ENCODE assay signal across 1 cellular context in the genomic region with DNA sequence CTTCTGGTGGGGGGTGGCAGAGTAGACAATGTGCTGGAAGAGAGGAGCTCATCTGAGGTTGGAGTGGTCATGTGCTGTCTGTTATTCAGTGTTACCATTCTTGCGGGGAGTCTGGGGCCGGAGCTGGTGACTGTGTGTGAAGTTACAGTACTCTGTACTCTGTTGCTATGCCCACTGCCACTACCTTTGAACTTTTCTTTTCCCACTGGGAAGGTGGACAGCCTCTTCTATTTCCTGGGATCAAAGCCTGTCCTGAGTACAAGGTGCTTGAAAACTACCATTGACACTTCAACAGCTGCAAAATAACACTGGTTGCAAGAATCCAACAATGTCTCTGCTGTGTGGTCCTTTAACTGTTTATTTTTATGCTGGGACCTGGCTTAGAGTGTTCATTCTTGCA.
TF ChIP-seq lines count a peak whose summit lies in the region.

No MANE protein-coding gene starts in this region.

TF ChIP-seq in HepG2, 621 proteins besides CTCF, POLR2A, EP300 and RAD21 (continued from another document and continues in another):
- TF ChIP-seq POLR2AphosphoS5 (IDR thresholded peaks at IDR 0.05; ENCODE audit: low read depth, low read length) (no peak), ZNF235 (CRISPR knock-in tag; IDR thresholded peaks at IDR 0.05; ENCODE audit: borderline replicate concordance) (no peak), RFX3 (CRISPR knock-in tag; IDR thresholded peaks at IDR 0.05) (0 out of 2 replicates have a peak, but pooled peaks have one; percentile 52), HNRNPH1 (optimal IDR thresholded peaks at IDR 0.05; ENCODE audit: low read depth, low read length) (no peak), THAP11 (CRISPR knock-in tag; IDR thresholded peaks at IDR 0.05) (no peak), ARID2 (CRISPR knock-in tag; IDR thresholded peaks at IDR 0.05; ENCODE audit: borderline replicate concordance) (no peak), PPARG (CRISPR knock-in tag; conservative IDR thresholded peaks at IDR 0.05) (peak; percentile 37; the same call in 1 of the 2 replicates), STAG1 (CRISPR knock-in tag; IDR thresholded peaks at IDR 0.05) (peak; percentile 11; the same call in 1 of the 2 replicates), MXI1 (IDR thresholded peaks at IDR 0.05; ENCODE audit: borderline replicate concordance, low read depth, low read length) (peak; percentile 48; the same call in 1 of the 3 replicates), ZFP36L2 (CRISPR knock-in tag; IDR thresholded peaks at IDR 0.05) (no peak), ZMYM4 (CRISPR knock-in tag; IDR thresholded peaks at IDR 0.05) (peak; percentile 71; the same call in 1 of the 2 replicates), EZH2 (conservative IDR thresholded peaks at IDR 0.05; ENCODE audit: low read depth, low read length) (no peak), RCOR2 (CRISPR knock-in tag; IDR thresholded peaks at IDR 0.05) (peak; percentile 48), FOXP1 (IDR thresholded peaks at IDR 0.05) (no peak), FOXP1 (CRISPR knock-in tag; IDR thresholded peaks at IDR 0.05) (peak; percentile 62; the same call in 1 of the 2 replicates), GATAD1 (CRISPR knock-in tag; IDR thresholded peaks at IDR 0.05) (no peak), ZNF878 (CRISPR knock-in tag; IDR thresholded peaks at IDR 0.05) (no peak), HCFC1 (IDR thresholded peaks at IDR 0.05; ENCODE audit: low read depth, low read length) (no peak), PHF21A (CRISPR knock-in tag; IDR thresholded peaks at IDR 0.05) (peak; percentile 82), ZBTB8A (CRISPR knock-in tag; IDR thresholded peaks at IDR 0.05; ENCODE audit: borderline replicate concordance, low read depth) (no peak), SALL1 (CRISPR knock-in tag; IDR thresholded peaks at IDR 0.05) (peak; percentile 63; the same call in 1 of the 2 replicates), MTF1 (CRISPR knock-in tag; IDR thresholded peaks at IDR 0.05) (no peak), ZNF317 (CRISPR knock-in tag; IDR thresholded peaks at IDR 0.05) (0 out of 2 replicates have a peak, but pooled peaks have one; percentile 28), GFI1 (CRISPR knock-in tag; IDR thresholded peaks at IDR 0.05; ENCODE audit: borderline replicate concordance) (no peak; the same call in 1 of the 2 replicates), ZNF570 (CRISPR knock-in tag; IDR thresholded peaks at IDR 0.05; ENCODE audit: borderline replicate concordance) (no peak), TCF7L2 (IDR thresholded peaks at IDR 0.05; ENCODE audit: low read depth, low read length) (peak; percentile 51; the same call in 1 of the 2 replicates), ZNF546 (CRISPR knock-in tag; conservative IDR thresholded peaks at IDR 0.05) (no peak), ZNF331 (CRISPR knock-in tag; IDR thresholded peaks at IDR 0.05) (peak; percentile 75), ZNF607 (CRISPR knock-in tag; IDR thresholded peaks at IDR 0.05; ENCODE audit: borderline replicate concordance) (0 out of 2 replicates have a peak, but pooled peaks have one; percentile 24), ELF4 (CRISPR knock-in tag; IDR thresholded peaks at IDR 0.05; ENCODE audit: borderline replicate concordance) (no peak), ZNF703 (CRISPR knock-in tag; IDR thresholded peaks at IDR 0.05; ENCODE audit: borderline replicate concordance) (no peak), ZNF205 (CRISPR knock-in tag; IDR thresholded peaks at IDR 0.05) (no peak), NCOA2 (CRISPR knock-in tag; IDR thresholded peaks at IDR 0.05) (peak; percentile 13; the same call in 1 of the 2 replicates), BCL6 (CRISPR knock-in tag; IDR thresholded peaks at IDR 0.05) (0 out of 2 replicates have a peak, but pooled peaks have one; percentile 26), IRX3 (CRISPR knock-in tag; IDR thresholded peaks at IDR 0.05; ENCODE audit: borderline replicate concordance, low read depth) (no peak), DPF2 (CRISPR knock-in tag; IDR thresholded peaks at IDR 0.05; ENCODE audit: borderline replicate concordance, low read depth) (peak; percentile 74; the same call in 1 of the 2 replicates), KDM6A (CRISPR knock-in tag; IDR thresholded peaks at IDR 0.05; ENCODE audit: low read depth) (peak; percentile 64; the same call in 1 of the 2 replicates), ZNF713 (CRISPR knock-in tag; IDR thresholded peaks at IDR 0.05) (no peak)
- TF ChIP-seq, protein P1, sequence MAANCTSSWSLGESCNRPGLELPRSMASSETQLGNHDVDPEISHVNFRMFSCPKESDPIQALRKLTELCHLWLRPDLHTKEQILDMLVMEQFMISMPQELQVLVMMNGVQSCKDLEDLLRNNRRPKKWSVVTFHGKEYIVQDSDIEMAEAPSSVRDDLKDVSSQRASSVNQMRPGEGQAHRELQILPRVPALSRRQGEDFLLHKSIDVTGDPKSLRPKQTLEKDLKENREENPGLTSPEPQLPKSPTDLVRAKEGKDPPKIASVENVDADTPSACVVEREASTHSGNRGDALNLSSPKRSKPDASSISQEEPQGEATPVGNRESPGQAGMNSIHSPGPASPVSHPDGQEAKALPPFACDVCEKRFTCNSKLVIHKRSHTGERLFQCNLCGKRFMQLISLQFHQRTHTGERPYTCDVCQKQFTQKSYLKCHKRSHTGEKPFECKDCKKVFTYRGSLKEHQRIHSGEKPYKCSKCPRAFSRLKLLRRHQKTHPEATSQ (CRISPR knock-in tag; IDR thresholded peaks at IDR 0.05; ENCODE audit: borderline replicate concordance) = no peak
- TF ChIP-seq, protein P2, sequence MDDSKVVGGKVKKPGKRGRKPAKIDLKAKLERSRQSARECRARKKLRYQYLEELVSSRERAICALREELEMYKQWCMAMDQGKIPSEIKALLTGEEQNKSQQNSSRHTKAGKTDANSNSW (CRISPR knock-in tag; IDR thresholded peaks at IDR 0.05; ENCODE audit: borderline replicate concordance) = no peak
- TF ChIP-seq, protein P3, sequence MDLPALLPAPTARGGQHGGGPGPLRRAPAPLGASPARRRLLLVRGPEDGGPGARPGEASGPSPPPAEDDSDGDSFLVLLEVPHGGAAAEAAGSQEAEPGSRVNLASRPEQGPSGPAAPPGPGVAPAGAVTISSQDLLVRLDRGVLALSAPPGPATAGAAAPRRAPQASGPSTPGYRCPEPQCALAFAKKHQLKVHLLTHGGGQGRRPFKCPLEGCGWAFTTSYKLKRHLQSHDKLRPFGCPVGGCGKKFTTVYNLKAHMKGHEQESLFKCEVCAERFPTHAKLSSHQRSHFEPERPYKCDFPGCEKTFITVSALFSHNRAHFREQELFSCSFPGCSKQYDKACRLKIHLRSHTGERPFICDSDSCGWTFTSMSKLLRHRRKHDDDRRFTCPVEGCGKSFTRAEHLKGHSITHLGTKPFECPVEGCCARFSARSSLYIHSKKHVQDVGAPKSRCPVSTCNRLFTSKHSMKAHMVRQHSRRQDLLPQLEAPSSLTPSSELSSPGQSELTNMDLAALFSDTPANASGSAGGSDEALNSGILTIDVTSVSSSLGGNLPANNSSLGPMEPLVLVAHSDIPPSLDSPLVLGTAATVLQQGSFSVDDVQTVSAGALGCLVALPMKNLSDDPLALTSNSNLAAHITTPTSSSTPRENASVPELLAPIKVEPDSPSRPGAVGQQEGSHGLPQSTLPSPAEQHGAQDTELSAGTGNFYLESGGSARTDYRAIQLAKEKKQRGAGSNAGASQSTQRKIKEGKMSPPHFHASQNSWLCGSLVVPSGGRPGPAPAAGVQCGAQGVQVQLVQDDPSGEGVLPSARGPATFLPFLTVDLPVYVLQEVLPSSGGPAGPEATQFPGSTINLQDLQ (CRISPR knock-in tag; IDR thresholded peaks at IDR 0.05) = no peak
- TF ChIP-seq, protein P4, sequence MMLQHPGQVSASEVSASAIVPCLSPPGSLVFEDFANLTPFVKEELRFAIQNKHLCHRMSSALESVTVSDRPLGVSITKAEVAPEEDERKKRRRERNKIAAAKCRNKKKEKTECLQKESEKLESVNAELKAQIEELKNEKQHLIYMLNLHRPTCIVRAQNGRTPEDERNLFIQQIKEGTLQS (CRISPR knock-in tag; IDR thresholded peaks at IDR 0.05) = no peak
- TF ChIP-seq, protein P5, sequence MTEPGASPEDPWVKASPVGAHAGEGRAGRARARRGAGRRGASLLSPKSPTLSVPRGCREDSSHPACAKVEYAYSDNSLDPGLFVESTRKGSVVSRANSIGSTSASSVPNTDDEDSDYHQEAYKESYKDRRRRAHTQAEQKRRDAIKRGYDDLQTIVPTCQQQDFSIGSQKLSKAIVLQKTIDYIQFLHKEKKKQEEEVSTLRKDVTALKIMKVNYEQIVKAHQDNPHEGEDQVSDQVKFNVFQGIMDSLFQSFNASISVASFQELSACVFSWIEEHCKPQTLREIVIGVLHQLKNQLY (CRISPR knock-in tag; IDR thresholded peaks at IDR 0.05) = peak; percentile 49; the same call in 1 of the 2 replicates
- TF ChIP-seq, protein P6, sequence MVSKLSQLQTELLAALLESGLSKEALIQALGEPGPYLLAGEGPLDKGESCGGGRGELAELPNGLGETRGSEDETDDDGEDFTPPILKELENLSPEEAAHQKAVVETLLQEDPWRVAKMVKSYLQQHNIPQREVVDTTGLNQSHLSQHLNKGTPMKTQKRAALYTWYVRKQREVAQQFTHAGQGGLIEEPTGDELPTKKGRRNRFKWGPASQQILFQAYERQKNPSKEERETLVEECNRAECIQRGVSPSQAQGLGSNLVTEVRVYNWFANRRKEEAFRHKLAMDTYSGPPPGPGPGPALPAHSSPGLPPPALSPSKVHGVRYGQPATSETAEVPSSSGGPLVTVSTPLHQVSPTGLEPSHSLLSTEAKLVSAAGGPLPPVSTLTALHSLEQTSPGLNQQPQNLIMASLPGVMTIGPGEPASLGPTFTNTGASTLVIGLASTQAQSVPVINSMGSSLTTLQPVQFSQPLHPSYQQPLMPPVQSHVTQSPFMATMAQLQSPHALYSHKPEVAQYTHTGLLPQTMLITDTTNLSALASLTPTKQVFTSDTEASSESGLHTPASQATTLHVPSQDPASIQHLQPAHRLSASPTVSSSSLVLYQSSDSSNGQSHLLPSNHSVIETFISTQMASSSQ (IDR thresholded peaks at IDR 0.05; ENCODE audit: low read depth) = no peak
- TF ChIP-seq, protein P6 (CRISPR knock-in tag; IDR thresholded peaks at IDR 0.05; ENCODE audit: borderline replicate concordance) = no peak
- TF ChIP-seq, protein P7, sequence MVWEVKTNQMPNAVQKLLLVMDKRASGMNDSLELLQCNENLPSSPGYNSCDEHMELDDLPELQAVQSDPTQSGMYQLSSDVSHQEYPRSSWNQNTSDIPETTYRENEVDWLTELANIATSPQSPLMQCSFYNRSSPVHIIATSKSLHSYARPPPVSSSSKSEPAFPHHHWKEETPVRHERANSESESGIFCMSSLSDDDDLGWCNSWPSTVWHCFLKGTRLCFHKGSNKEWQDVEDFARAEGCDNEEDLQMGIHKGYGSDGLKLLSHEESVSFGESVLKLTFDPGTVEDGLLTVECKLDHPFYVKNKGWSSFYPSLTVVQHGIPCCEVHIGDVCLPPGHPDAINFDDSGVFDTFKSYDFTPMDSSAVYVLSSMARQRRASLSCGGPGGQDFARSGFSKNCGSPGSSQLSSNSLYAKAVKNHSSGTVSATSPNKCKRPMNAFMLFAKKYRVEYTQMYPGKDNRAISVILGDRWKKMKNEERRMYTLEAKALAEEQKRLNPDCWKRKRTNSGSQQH (CRISPR knock-in tag; IDR thresholded peaks at IDR 0.05; ENCODE audit: low read depth) = no peak
- TF ChIP-seq, protein P8, sequence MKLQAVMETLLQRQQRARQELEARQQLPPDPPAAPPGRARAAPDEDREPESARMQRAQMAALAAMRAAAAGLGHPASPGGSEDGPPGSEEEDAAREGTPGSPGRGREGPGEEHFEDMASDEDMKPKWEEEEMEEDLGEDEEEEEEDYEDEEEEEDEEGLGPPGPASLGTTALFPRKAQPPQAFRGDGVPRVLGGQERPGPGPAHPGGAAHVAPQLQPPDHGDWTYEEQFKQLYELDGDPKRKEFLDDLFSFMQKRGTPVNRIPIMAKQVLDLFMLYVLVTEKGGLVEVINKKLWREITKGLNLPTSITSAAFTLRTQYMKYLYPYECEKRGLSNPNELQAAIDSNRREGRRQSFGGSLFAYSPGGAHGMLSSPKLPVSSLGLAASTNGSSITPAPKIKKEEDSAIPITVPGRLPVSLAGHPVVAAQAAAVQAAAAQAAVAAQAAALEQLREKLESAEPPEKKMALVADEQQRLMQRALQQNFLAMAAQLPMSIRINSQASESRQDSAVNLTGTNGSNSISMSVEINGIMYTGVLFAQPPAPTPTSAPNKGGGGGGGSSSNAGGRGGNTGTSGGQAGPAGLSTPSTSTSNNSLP (IDR thresholded peaks at IDR 0.05; ENCODE audit: low read depth, low read length) = no peak
- TF ChIP-seq, protein P9, sequence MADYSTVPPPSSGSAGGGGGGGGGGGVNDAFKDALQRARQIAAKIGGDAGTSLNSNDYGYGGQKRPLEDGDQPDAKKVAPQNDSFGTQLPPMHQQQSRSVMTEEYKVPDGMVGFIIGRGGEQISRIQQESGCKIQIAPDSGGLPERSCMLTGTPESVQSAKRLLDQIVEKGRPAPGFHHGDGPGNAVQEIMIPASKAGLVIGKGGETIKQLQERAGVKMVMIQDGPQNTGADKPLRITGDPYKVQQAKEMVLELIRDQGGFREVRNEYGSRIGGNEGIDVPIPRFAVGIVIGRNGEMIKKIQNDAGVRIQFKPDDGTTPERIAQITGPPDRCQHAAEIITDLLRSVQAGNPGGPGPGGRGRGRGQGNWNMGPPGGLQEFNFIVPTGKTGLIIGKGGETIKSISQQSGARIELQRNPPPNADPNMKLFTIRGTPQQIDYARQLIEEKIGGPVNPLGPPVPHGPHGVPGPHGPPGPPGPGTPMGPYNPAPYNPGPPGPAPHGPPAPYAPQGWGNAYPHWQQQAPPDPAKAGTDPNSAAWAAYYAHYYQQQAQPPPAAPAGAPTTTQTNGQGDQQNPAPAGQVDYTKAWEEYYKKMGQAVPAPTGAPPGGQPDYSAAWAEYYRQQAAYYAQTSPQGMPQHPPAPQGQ (CRISPR knock-in tag; IDR thresholded peaks at IDR 0.05; ENCODE audit: borderline replicate concordance) = no peak
- TF ChIP-seq, protein P10, sequence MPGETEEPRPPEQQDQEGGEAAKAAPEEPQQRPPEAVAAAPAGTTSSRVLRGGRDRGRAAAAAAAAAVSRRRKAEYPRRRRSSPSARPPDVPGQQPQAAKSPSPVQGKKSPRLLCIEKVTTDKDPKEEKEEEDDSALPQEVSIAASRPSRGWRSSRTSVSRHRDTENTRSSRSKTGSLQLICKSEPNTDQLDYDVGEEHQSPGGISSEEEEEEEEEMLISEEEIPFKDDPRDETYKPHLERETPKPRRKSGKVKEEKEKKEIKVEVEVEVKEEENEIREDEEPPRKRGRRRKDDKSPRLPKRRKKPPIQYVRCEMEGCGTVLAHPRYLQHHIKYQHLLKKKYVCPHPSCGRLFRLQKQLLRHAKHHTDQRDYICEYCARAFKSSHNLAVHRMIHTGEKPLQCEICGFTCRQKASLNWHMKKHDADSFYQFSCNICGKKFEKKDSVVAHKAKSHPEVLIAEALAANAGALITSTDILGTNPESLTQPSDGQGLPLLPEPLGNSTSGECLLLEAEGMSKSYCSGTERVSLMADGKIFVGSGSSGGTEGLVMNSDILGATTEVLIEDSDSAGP (CRISPR knock-in tag; IDR thresholded peaks at IDR 0.05; ENCODE audit: borderline replicate concordance) = no peak
